8 cellular contexts compared by ENCODE assay signal in the genomic region with DNA sequence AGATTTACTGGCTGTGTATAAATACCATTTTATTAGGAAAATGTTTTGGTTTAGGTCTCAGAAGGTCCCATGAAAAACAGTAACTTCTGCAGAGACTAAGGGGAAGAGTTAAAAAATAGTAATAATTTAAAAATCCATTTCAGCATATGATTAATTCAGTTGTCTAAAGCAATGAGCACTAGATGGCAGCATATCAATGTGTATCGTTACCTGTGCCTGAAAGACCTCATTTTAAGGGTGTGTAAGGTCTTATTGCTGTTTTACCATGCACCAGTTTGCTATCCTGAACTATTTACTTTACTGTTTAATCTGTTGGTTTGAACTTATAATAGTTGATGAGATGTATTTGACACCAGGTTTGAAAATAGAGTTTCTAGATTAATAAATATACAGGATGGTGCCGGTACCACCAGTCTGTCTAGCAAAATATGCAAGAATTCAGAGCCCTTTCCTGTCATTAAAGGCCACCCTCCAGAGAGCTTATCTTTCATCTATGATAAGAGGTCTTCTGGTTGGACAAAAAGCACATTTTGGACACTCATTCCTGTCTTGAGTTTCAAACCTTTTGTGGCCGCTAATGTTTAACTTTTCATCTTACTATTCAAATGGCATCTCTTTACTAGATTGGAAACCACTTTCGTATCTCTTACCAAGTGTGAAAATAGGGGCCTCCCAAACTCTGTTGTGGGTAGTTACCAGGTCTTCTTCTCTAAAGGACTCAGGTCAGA. TPM values are rescaled to one million over a fixed set of nuclear protein-coding genes. Genes with fewer than 3 reads are reported as not detected.
DNase-seq lines count a peak whose midpoint lies in the region; ATAC-seq and TF ChIP-seq lines count a peak whose summit lies in the region.

No MANE protein-coding gene starts in this region.

- peak; percentile 81 for ATAC-seq in GM19351 (IDR thresholded peaks at IDR 0.05; ENCODE audit: unreplicated experiment)
- ATAC-seq in HG03196 (IDR thresholded peaks at IDR 0.05; ENCODE audit: unreplicated experiment), result peak; percentile 93

- DNase-seq in DMS79 (lab: John Stamatoyannopoulos, UW) (peak; percentile 1), NCI-H524 treated with DMSO at 0.1 percent for 48 hours (lab: John Stamatoyannopoulos, UW) (peak; percentile 30), astrocyte of the spinal cord (ENCODE audit: low read depth, low spot score) (peak; percentile 65), kidney glomerular epithelial cell (lab: John Stamatoyannopoulos, UW) (peak; percentile 48), uterus (no peak), GOT3 (lab: John Stamatoyannopoulos, UW) (no peak)

- TF ChIP-seq POLR2A in uterus (IDR thresholded peaks at IDR 0.05), result no peak

- H3K4me3 ChIP-seq in astrocyte of the spinal cord (ENCODE audit: low read depth, low read length), result no peak overlapping the region
- no peak overlapping the region for H3K4me3 ChIP-seq in uterus

- no peaks in the 10 kb centered on the region for H3K27me3 ChIP-seq in uterus

- H3K27ac ChIP-seq in uterus, result no peak overlapping the region

- H3K36me3 ChIP-seq in uterus, result no peaks in the 10 kb centered on the region

- intact Hi-C loops in uterus (cut with DNase I; ENCODE audit: low total_unique reads), result no loop called here

- H3K9me3 ChIP-seq in uterus, result no peaks in the 10 kb centered on the region

- in situ Hi-C loops in astrocyte of the spinal cord (cut with HindIII; ENCODE audit: low sequenced_read_pairs), result no loop called here

- TF ChIP-seq CTCF in astrocyte of the spinal cord (IDR thresholded peaks at IDR 0.05; ENCODE audit: low read depth, low read length) (peak; percentile 51), uterus (IDR thresholded peaks at IDR 0.05) (peak; percentile 49 to 63 (median 56))

- H3K4me1 ChIP-seq in uterus, result no peaks in the 10 kb centered on the region

RNA-seq across cellular contexts. Expression of gene AHI1, which starts 8.9 kb away (rescaled TPM):
- 10 to 100 TPM; 43.5 to 85.1 (median 47.3) TPM for total RNA-seq in uterus

Comparison
In these comparisons a context has a peak if more than half of its experiments do, and no peak if none do; other contexts are left out.
1. DNase-seq: peak in DMS79 (single experiment), NCI-H524 treated with DMSO at 0.1 percent for 48 hours (single experiment), astrocyte of the spinal cord (single experiment) and kidney glomerular epithelial cell (single experiment); none in uterus (0 of 2) and GOT3 (single experiment).